In genomic region chr7:100101016-100101862, GRCh38 we compare ENCODE assay signal across 8 cellular contexts. TPM values are rescaled to one million over a fixed set of nuclear protein-coding genes. Genes with fewer than 3 reads are reported as not detected.
DNase-seq lines count a peak whose midpoint lies in the region; ATAC-seq and TF ChIP-seq lines count a peak whose summit lies in the region.

Gene AP4M1 (plus strand): TSS chr7:100101643. CDS start chr7:100101715, 72 bp downstream.
Gene MCM7 (minus strand): TSS chr7:100101397. CDS start chr7:100101294, 103 bp downstream.

- WGBS in SK-N-SH (ENCODE audit: low lambda C conversion rate) = 0% methylated on average over 53 of the region's 80 CpGs

- peak; percentile 86 for ATAC-seq in HG02571 (IDR thresholded peaks at IDR 0.05; ENCODE audit: unreplicated experiment)

- TF ChIP-seq EP300 in SK-N-SH (IDR thresholded peaks at IDR 0.05; ENCODE audit: borderline replicate concordance in 1 of 2, low read depth in 1 of 2, low read length in 1 of 2) = no peak; a peak in 1 of 4 replicates

- peaks cover 63% of the 10 kb centered on the region for H3K79me2 ChIP-seq in SK-N-SH (ENCODE audit: insufficient read depth)

- TF ChIP-seq RAD21 in SK-N-SH (IDR thresholded peaks at IDR 0.05; ENCODE audit: low read length) = no peak

- H3K27me3 ChIP-seq in SK-N-SH (ENCODE audit: insufficient read depth) = no peaks in the 10 kb centered on the region

- no peaks in the 10 kb centered on the region for H3K9me3 ChIP-seq in SK-N-SH

- H3K27ac ChIP-seq in SK-N-SH (ENCODE audit: low read depth in 2 of 2, low read length in 1 of 2) (peak within 1 kb of the TSS; percentile 94 to 95), temporal lobe (ENCODE audit: low read depth, low read length) (peak within 1 kb of the TSS; percentile 74)

- peak within 1 kb of the TSS; percentile 100 for H3K4me2 ChIP-seq in SK-N-SH

- peaks cover 24 to 33% of the 10 kb centered on the region in 2 experiments for H3K4me1 ChIP-seq in SK-N-SH (ENCODE audit: control insufficient read depth in 1 of 2, insufficient read depth in 2 of 2, low read depth in 1 of 2, low read length in 1 of 2)

- peaks cover 7% of the 10 kb centered on the region for H4K20me1 ChIP-seq in SK-N-SH (ENCODE audit: insufficient read depth)

- H3K4me3 ChIP-seq in SK-N-SH (ENCODE audit: low read depth in 2 of 2, low read length in 1 of 2) = peak within 1 kb of the TSS; percentile 70 to 99

- H3K36me3 ChIP-seq in SK-N-SH (replicated peaks in 1 of 2; ENCODE audit: control insufficient read depth in 1 of 2, insufficient read depth in 2 of 2, low read length in 1 of 2) = peaks cover 43 to 44% of the 10 kb centered on the region in 2 experiments

- CTCF ChIA-PET in SK-N-SH (lab: Yijun Ruan, JAX) = interaction anchor here (0.6 to 5.4 kb wide), 11 partner anchors 10 to 172 kb away, joined by 3 to 74 read pairs (median 4); partner anchors contain the start of genes GJC3, MBLAC1 and ZNF3

- no peak for TF ChIP-seq CTCF in SK-N-SH (IDR thresholded peaks at IDR 0.05)

- peaks cover 33% of the 10 kb centered on the region for H3F3A ChIP-seq in SK-N-SH (replicated peaks; ENCODE audit: insufficient read depth)

- POLR2A ChIA-PET in SK-N-SH (lab: Yijun Ruan, JAX) = interaction anchor here (0.6 to 4.2 kb wide), 29 partner anchors 9 to 1116 kb away, joined by 3 to 98 read pairs (median 4); partner anchors contain the start of genes ATP5MF, CNPY4, COPS6 and GPC2

- DNase-seq in GM04504 (ENCODE audit: low read depth) (peak; percentile 97), NCI-H1048 (lab: John Stamatoyannopoulos, UW) (peak; percentile 96), SK-N-SH (peak; percentile 97), germinal center (ENCODE audit: low spot score) (peak; percentile 99), occipital lobe (lab: John Stamatoyannopoulos, UW) (peak; percentile 99)
- DNase-seq in activated naive CD4-positive, alpha-beta T cell treated with anti-CD3 and anti-CD28 coated beads, Interleukin-2, amount 50 U/mL, for 16 hours = peak; percentile 95

- peak within 1 kb of the TSS; percentile 73 for H2AFZ ChIP-seq in SK-N-SH (ENCODE audit: low read depth)

- H3K9ac ChIP-seq in SK-N-SH = peak within 1 kb of the TSS; percentile 98

- H3K9me2 ChIP-seq in SK-N-SH = no peaks in the 10 kb centered on the region

TF ChIP-seq in SK-N-SH, 30 proteins besides CTCF, POLR2A, EP300 and RAD21 (continues in another document):
- TF ChIP-seq JUND (IDR thresholded peaks at IDR 0.05) = no peak
- TF ChIP-seq RFX5 (IDR thresholded peaks at IDR 0.05; ENCODE audit: low read length) = peak; percentile 54; the same call in 1 of the 2 replicates
- peak; percentile 96 for TF ChIP-seq MAX (IDR thresholded peaks at IDR 0.05; ENCODE audit: low read depth)
- peak; percentile 43; the same call in 1 of the 2 replicates for TF ChIP-seq NRF1 (IDR thresholded peaks at IDR 0.05; ENCODE audit: low read depth, low read length)
- no peak; the same call in 1 of the 2 replicates for TF ChIP-seq FOSL2 (IDR thresholded peaks at IDR 0.05; ENCODE audit: borderline replicate concordance, low read depth)
- no peak for TF ChIP-seq GATA2 (CRISPR knock-in tag; IDR thresholded peaks at IDR 0.05)
- peak; percentile 92 for TF ChIP-seq CHD2 (IDR thresholded peaks at IDR 0.05; ENCODE audit: low read length, partially characterized antibody)
- no peak for TF ChIP-seq RCOR1 (IDR thresholded peaks at IDR 0.05; ENCODE audit: low read length)
- TF ChIP-seq USF1 (IDR thresholded peaks at IDR 0.05; ENCODE audit: borderline replicate concordance, low read depth) = peak; percentile 100
- TF ChIP-seq IRF3 (IDR thresholded peaks at IDR 0.05; ENCODE audit: low read depth, low read length) = no peak; the same call in 1 of the 2 replicates
- TF ChIP-seq PBX3 (IDR thresholded peaks at IDR 0.05) = peak; percentile 100
- no peak for TF ChIP-seq MEF2A (IDR thresholded peaks at IDR 0.05; ENCODE audit: borderline replicate concordance, low read depth)
- peak; percentile 62; the same call in 1 of the 2 replicates for TF ChIP-seq ELF1 (IDR thresholded peaks at IDR 0.05)
- peak; percentile 60; the same call in 1 of the 2 replicates for TF ChIP-seq FOXJ3 (CRISPR knock-in tag; IDR thresholded peaks at IDR 0.05)
- peak; percentile 95 for TF ChIP-seq USF2 (IDR thresholded peaks at IDR 0.05; ENCODE audit: borderline replicate concordance, low read depth, low read length)
- peak; percentile 37; the same call in 1 of the 2 replicates for TF ChIP-seq YY1 (IDR thresholded peaks at IDR 0.05; ENCODE audit: low read depth)
- peak; percentile 88 for TF ChIP-seq POLR2AphosphoS5 (IDR thresholded peaks at IDR 0.05; ENCODE audit: low read depth, low read length)
- TF ChIP-seq NFIC (IDR thresholded peaks at IDR 0.05; ENCODE audit: borderline replicate concordance) = peak; percentile 35; the same call in 1 of the 2 replicates
- peak; percentile 98 for TF ChIP-seq SIN3A (IDR thresholded peaks at IDR 0.05; ENCODE audit: borderline replicate concordance, low read depth, low read length)
- no peak; the same call in 1 of the 2 replicates for TF ChIP-seq FOXM1 (IDR thresholded peaks at IDR 0.05; ENCODE audit: low read depth)
- no peak for TF ChIP-seq EZH2phosphoT487 (IDR thresholded peaks at IDR 0.05; ENCODE audit: borderline replicate concordance, low read depth)

RNA-seq across cellular contexts. Expression of gene AP4M1, which starts in this region (rescaled TPM):
- polyA plus RNA-seq in SK-N-SH (2012; rRNA removed) = 35.0 and 39.2 TPM in 2 replicates
- 22.7 and 25.0 TPM in 2 replicates for polyA plus RNA-seq in SK-N-SH (2012; cell fraction: cytosol; rRNA removed)
- 110 and 133 TPM in 2 replicates for polyA plus RNA-seq in SK-N-SH (2012; cell fraction: nucleus; rRNA removed)
- total RNA-seq in occipital lobe = 27.1 TPM
- 20.4 TPM for total RNA-seq in temporal lobe

RNA-seq across cellular contexts. Expression of gene MCM7, which starts in this region (rescaled TPM):
- 235 and 241 TPM in 2 replicates for polyA plus RNA-seq in SK-N-SH (2012; rRNA removed)
- polyA plus RNA-seq in SK-N-SH (2012; cell fraction: cytosol; rRNA removed) = 104 and 136 TPM in 2 replicates
- polyA plus RNA-seq in SK-N-SH (2012; cell fraction: nucleus; rRNA removed) = 652 and 744 TPM in 2 replicates
- 44.8 TPM for total RNA-seq in occipital lobe
- 48.4 TPM for total RNA-seq in temporal lobe

Comparison
In these comparisons a context has a peak if more than half of its experiments do, and no peak if none do; other contexts are left out.
1. Peak in every context shown above with its lines: DNase-seq, ATAC-seq, H3K4me3 ChIP-seq and H3K27ac ChIP-seq.